15 cellular contexts compared by ENCODE assay signal in the genomic region with DNA sequence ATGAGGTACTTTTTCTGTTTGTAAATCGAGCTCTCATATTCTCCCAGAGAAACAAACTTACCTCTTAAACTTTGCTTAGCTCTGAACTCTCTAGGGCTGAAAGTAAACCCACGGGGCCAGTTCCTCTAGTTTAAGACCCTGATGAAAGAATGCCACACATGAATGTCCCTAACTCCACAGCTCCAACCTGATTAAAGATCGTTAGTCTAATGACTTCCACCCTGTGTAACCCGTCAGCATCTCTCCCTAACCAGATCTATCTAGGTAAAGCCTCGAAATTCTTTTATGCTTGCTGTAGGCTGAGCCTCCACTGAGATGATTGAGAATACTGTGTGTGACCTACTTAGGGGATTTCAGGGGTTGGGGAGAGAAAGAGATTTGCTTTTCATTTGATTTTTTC. TPM values are rescaled to one million over a fixed set of nuclear protein-coding genes. Genes with fewer than 3 reads are reported as not detected.
DNase-seq lines count a peak whose midpoint lies in the region; ATAC-seq and TF ChIP-seq lines count a peak whose summit lies in the region.
"Had no signal": no experiment of that assay in that cellular context is flagged by ENCODE, and none has a peak within 500 bp of the region (broad histone marks: within the 10 kb centered on the region; RNA-seq: fewer than 3 reads in every experiment).

No MANE protein-coding gene starts in this region.

- no peak overlapping the region for H4K91ac ChIP-seq in trophoblast cell (ENCODE audit: low read depth, low read length)

- H3K4me1 ChIP-seq in trophoblast cell (ENCODE audit: control insufficient read depth in 1 of 2, insufficient read depth in 2 of 2, low read length in 2 of 2), result no peaks in the 10 kb centered on the region
- H3K4me1 ChIP-seq: BLaER1 treated with 17β-estradiol and CSF1 and Interleukin-3, amounts not matched to agents 10 nM and 100 nM had no signal

- no peak overlapping the region for H3K23ac ChIP-seq in trophoblast cell (ENCODE audit: low read length)

- H3K36me3 ChIP-seq in WERI-Rb-1 (no peaks in the 10 kb centered on the region), trophoblast cell (ENCODE audit: control insufficient read depth in 1 of 2, insufficient read depth in 2 of 2, low read length in 2 of 2) (no peaks in the 10 kb centered on the region)
- H3K36me3 ChIP-seq: BLaER1 treated with 17β-estradiol and CSF1 and Interleukin-3, amounts not matched to agents 10 nM and 100 nM had no signal

- DNase-seq in G401 (ENCODE audit: low spot score), result peak; percentile 33
- DNase-seq in WERI-Rb-1, result peak; percentile 22
- peak; percentile 57 for DNase-seq in left kidney (ENCODE audit: low read depth, low spot score)
- no peak for DNase-seq in trophoblast cell
- no peak for DNase-seq in stimulated activated CD4-positive, alpha-beta T cell treated with anti-CD3 and anti-CD28 coated beads, Interleukin-4, amount 100 ng/mL, for 1 hour
- DNase-seq in head of caudate nucleus, result no peak
- DNase-seq: ACHN; CD4-positive, CD25-positive, alpha-beta regulatory T cell; DMS 273 treated with DMSO at 0.1 percent for 48 hours; GOT3; H9 had no signal

- H3K9ac ChIP-seq in trophoblast cell (ENCODE audit: low read length), result no peak overlapping the region
- H3K9ac ChIP-seq: BLaER1 treated with 17β-estradiol and CSF1 and Interleukin-3, amounts not matched to agents 10 nM and 100 nM had no signal

- H2BK120ac ChIP-seq in trophoblast cell (ENCODE audit: insufficient read depth, low read length, poor library complexity), result no peak overlapping the region

- H3K27me3 ChIP-seq in WERI-Rb-1 (ENCODE audit: insufficient read depth, low read depth, severe bottlenecking), result no peaks in the 10 kb centered on the region
- no peaks in the 10 kb centered on the region for H3K27me3 ChIP-seq in trophoblast cell (ENCODE audit: insufficient read depth, low read length)
- H3K27me3 ChIP-seq: BLaER1 treated with 17β-estradiol and CSF1 and Interleukin-3, amounts not matched to agents 10 nM and 100 nM had no signal

- no CpG with 5 or more reads among the region's 5 CpGs for WGBS in trophoblast cell (ENCODE audit: extremely low coverage, insufficient coverage, insufficient read length)

- no peak overlapping the region for H2AFZ ChIP-seq in trophoblast cell (ENCODE audit: insufficient read depth, low read length, poor library complexity)

- no peak overlapping the region for H4K12ac ChIP-seq in trophoblast cell (ENCODE audit: low read depth, low read length)

- H3K79me2 ChIP-seq in trophoblast cell (ENCODE audit: control insufficient read depth, insufficient read depth, low read length, poor library complexity), result no peaks in the 10 kb centered on the region

- no peak overlapping the region for H3K4ac ChIP-seq in trophoblast cell (ENCODE audit: low read depth, low read length)

- no peak overlapping the region for H2BK5ac ChIP-seq in trophoblast cell (ENCODE audit: low read depth, low read length, poor library complexity)

- no peak overlapping the region for H3K27ac ChIP-seq in WERI-Rb-1
- no peak overlapping the region for H3K27ac ChIP-seq in trophoblast cell (ENCODE audit: low read depth, low read length)
- H3K27ac ChIP-seq: BLaER1 treated with 17β-estradiol and CSF1 and Interleukin-3, amounts not matched to agents 10 nM and 100 nM; HL-60 had no signal

- H3K18ac ChIP-seq in trophoblast cell (ENCODE audit: low read length), result no peak overlapping the region

- H3K9me3 ChIP-seq in WERI-Rb-1 (ENCODE audit: severe bottlenecking) (no peaks in the 10 kb centered on the region), trophoblast cell (ENCODE audit: insufficient read depth, low read depth, low read length) (no peaks in the 10 kb centered on the region)

- in situ Hi-C loops in G401 (cut with HindIII; ENCODE audit: low sequenced_read_pairs), result no loop called here

- TF ChIP-seq CTCF in WERI-Rb-1 (IDR thresholded peaks at IDR 0.05; ENCODE audit: low read depth, low read length), result no peak

- no peak overlapping the region for H2AK5ac ChIP-seq in trophoblast cell (ENCODE audit: low read length)

- no peak overlapping the region for H2BK12ac ChIP-seq in trophoblast cell (ENCODE audit: low read length)

- H4K8ac ChIP-seq in trophoblast cell (ENCODE audit: low read depth, low read length), result no peak overlapping the region

- no peak overlapping the region for H3K14ac ChIP-seq in trophoblast cell (ENCODE audit: low read length)

- intact Hi-C loops in head of caudate nucleus (cut with DNase I), result no loop called here

- H3K79me1 ChIP-seq in trophoblast cell (ENCODE audit: low read length), result no peaks in the 10 kb centered on the region

- ATAC-seq in HG03571 (IDR thresholded peaks at IDR 0.05; ENCODE audit: unreplicated experiment), result no peak
- ATAC-seq: GM12878 had no signal

- H3K4me3 ChIP-seq in WERI-Rb-1 (ENCODE audit: low read depth, low read length) (no peak overlapping the region), trophoblast cell (ENCODE audit: low read depth, low read length) (no peak overlapping the region)
- H3K4me3 ChIP-seq: BLaER1 treated with 17β-estradiol and CSF1 and Interleukin-3, amounts not matched to agents 10 nM and 100 nM; GM12878 had no signal

- peak overlapping the region; percentile 8 for H3K4me2 ChIP-seq in trophoblast cell (ENCODE audit: low read length)
- H3K4me2 ChIP-seq: BLaER1 treated with 17β-estradiol and CSF1 and Interleukin-3, amounts not matched to agents 10 nM and 100 nM had no signal

RNA-seq across cellular contexts. Expression of a gene that starts 27.0 kb away (rescaled TPM):
- total RNA-seq in G401 (2014; rRNA removed; shearing (Covaris generic)), result 41.4 and 46.5 TPM in 2 replicates
- polyA plus RNA-seq in trophoblast cell (2013), result 4.2 and 4.4 TPM in 2 replicates
- total RNA-seq: CD4-positive, CD25-positive, alpha-beta regulatory T cell; GM12878; H9 had no signal
- polyA plus RNA-seq: CD4-positive, CD25-positive, alpha-beta regulatory T cell had no signal

Comparison
In these comparisons a context has a peak if more than half of its experiments do, and no peak if none do; other contexts are left out.
1. DNase-seq: peak in G401 (single experiment), WERI-Rb-1 (single experiment) and left kidney (single experiment); none in trophoblast cell (0 of 2), stimulated activated CD4-positive, alpha-beta T cell treated with anti-CD3 and anti-CD28 coated beads, Interleukin-4, amount 100 ng/mL, for 1 hour (single experiment) and head of caudate nucleus (0 of 42).